ENCODE assay signal across 12 cellular contexts in the genomic region with DNA sequence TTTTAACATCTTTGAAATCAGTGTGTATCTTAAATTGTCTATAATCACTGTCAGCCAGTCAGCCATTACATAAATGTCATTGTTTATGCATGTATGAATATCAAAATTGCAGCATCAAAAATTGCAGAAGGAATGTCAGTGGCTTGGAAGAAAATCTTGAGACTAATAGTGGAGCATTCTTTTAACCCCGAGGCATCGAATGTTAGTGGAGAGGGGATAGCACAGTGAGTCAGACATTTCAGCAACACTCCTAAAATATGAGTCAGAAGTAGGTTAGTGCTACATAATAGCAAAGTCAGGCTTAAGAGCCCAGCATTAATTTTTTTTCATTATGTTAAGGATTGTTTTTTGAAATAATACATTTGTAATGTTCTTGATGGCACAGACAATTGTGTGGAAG. TPM values are rescaled to one million over a fixed set of nuclear protein-coding genes. Genes with fewer than 3 reads are reported as not detected.
DNase-seq lines count a peak whose midpoint lies in the region; ATAC-seq, FAIRE-seq and TF ChIP-seq lines count a peak whose summit lies in the region.
"Had no signal": no experiment of that assay in that cellular context is flagged by ENCODE, and none has a peak within 500 bp of the region (broad histone marks: within the 10 kb centered on the region; RNA-seq: fewer than 3 reads in every experiment).

No MANE protein-coding gene starts in this region.

- TF ChIP-seq POLR2A in endothelial cell of umbilical vein (IDR thresholded peaks at IDR 0.05; ENCODE audit: low read depth, low read length), result no peak

- no peaks in the 10 kb centered on the region for H3K36me3 Mint-ChIP-seq in stimulated activated memory B cell treated with anti-CD40 and anti-IgM and Interleukin-4, amounts not matched to agents 10 μg/mL and 1 μg/mL and 100 μg/mL, for 72 hours
- H3K36me3 Mint-ChIP-seq: activated naive CD4-positive, alpha-beta T cell treated with anti-CD3 and anti-CD28 coated beads, Interleukin-2, amount 50 U/mL, for 24 hours had no signal

- intact Hi-C loops in endothelial cell of umbilical vein (cut with micrococcal nuclease), result loop anchor here (1.0 kb wide), 1 partner anchor 46 kb away; a partner anchor contains a TSS

- BruUV-seq in endothelial cell of umbilical vein (replicated peaks; lab: Mats Ljungman, UMichigan), result no TSS peak

- H3K4me2 ChIP-seq in endothelial cell of umbilical vein (ENCODE audit: insufficient read depth, low read length), result peak overlapping the region; percentile 50

- H3K9me3 ChIP-seq in endothelial cell of umbilical vein (replicated peaks; ENCODE audit: control insufficient read depth, insufficient read depth, low read length), result no peaks in the 10 kb centered on the region
- H3K9me3 ChIP-seq: thoracic aorta had no signal

- dilution Hi-C loops in endothelial cell of umbilical vein (cut with MboI; ENCODE audit: extremely low pct_ligation_motif_present, low sequenced_read_pairs), result no loop called here

- no peaks in the 10 kb centered on the region for H3K9me1 ChIP-seq in endothelial cell of umbilical vein (replicated peaks; ENCODE audit: control insufficient read depth, extremely low read depth, insufficient read depth, low read length)

- ATAC-seq in omental fat pad (ENCODE audit: low FRiP score) (peak; percentile 94), HG03469 (IDR thresholded peaks at IDR 0.05; ENCODE audit: unreplicated experiment) (no peak), HG02759 (IDR thresholded peaks at IDR 0.05; ENCODE audit: unreplicated experiment) (no peak)
- ATAC-seq in stimulated activated memory B cell treated with anti-CD40 and anti-IgM and Interleukin-4, amounts not matched to agents 10 μg/mL and 1 μg/mL and 100 μg/mL, for 72 hours, result no peak
- ATAC-seq: activated CD4-positive, CD25-positive, alpha-beta regulatory T cell treated with anti-CD3 and anti-CD28 coated beads, Interleukin-2, amount 50 U/mL, for 24 hours had no signal

- peak overlapping the region; percentile 33 for H3K27ac ChIP-seq in endothelial cell of umbilical vein (ENCODE audit: insufficient read depth, low read depth, low read length)
- H3K27ac ChIP-seq: thoracic aorta had no signal

- no peak overlapping the region for H3K4me3 Mint-ChIP-seq in stimulated activated memory B cell treated with anti-CD40 and anti-IgM and Interleukin-4, amounts not matched to agents 10 μg/mL and 1 μg/mL and 100 μg/mL, for 72 hours
- H3K4me3 Mint-ChIP-seq: activated naive CD4-positive, alpha-beta T cell treated with anti-CD3 and anti-CD28 coated beads, Interleukin-2, amount 50 U/mL, for 24 hours had no signal

- no peak for DNase-seq in D721Med (ENCODE audit: insufficient read length, low spot score)
- DNase-seq in NCI-H460 (ENCODE audit: extremely low read depth, low read depth), result peak; percentile 69
- DNase-seq in endothelial cell of umbilical vein (ENCODE audit: low read depth, low spot score), result peak; percentile 62
- no peak for DNase-seq in omental fat pad (ENCODE audit: low spot score)
- no peak for DNase-seq in GM19239 (ENCODE audit: insufficient read length, low spot score)
- DNase-seq: KG1 had no signal

- H3K4me1 Mint-ChIP-seq in stimulated activated memory B cell treated with anti-CD40 and anti-IgM and Interleukin-4, amounts not matched to agents 10 μg/mL and 1 μg/mL and 100 μg/mL, for 72 hours, result no peaks in the 10 kb centered on the region
- H3K4me1 Mint-ChIP-seq: activated naive CD4-positive, alpha-beta T cell treated with anti-CD3 and anti-CD28 coated beads, Interleukin-2, amount 50 U/mL, for 24 hours had no signal

- H3K27me3 ChIP-seq in endothelial cell of umbilical vein (ENCODE audit: control insufficient read depth in 2 of 2, insufficient read depth in 2 of 2, low read length in 2 of 2), result no peaks in the 10 kb centered on the region

- no peak overlapping the region for H2AFZ ChIP-seq in endothelial cell of umbilical vein (ENCODE audit: low read depth, low read length)

- no peaks in the 10 kb centered on the region for H3K36me3 ChIP-seq in endothelial cell of umbilical vein (ENCODE audit: control insufficient read depth in 2 of 2, extremely low read depth in 1 of 2, insufficient read depth in 2 of 2, low read length in 2 of 2)
- H3K36me3 ChIP-seq: thoracic aorta had no signal

- H3K4me3 ChIP-seq in endothelial cell of umbilical vein (replicated peaks in 1 of 3; ENCODE audit: insufficient read depth in 1 of 3, low read depth in 1 of 3, low read length in 3 of 3), result no peak overlapping the region
- H3K4me3 ChIP-seq: thoracic aorta had no signal

- FAIRE-seq in D721Med (lab: Jason Lieb, UNC) (peak; percentile 32), endothelial cell of umbilical vein (lab: Jason Lieb, UNC) (peak; percentile 92), GM19239 (lab: Jason Lieb, UNC) (no peak)

- no peaks in the 10 kb centered on the region for H3K27me3 Mint-ChIP-seq in stimulated activated memory B cell treated with anti-CD40 and anti-IgM and Interleukin-4, amounts not matched to agents 10 μg/mL and 1 μg/mL and 100 μg/mL, for 72 hours

- no peaks in the 10 kb centered on the region for H3K9me3 Mint-ChIP-seq in stimulated activated memory B cell treated with anti-CD40 and anti-IgM and Interleukin-4, amounts not matched to agents 10 μg/mL and 1 μg/mL and 100 μg/mL, for 72 hours
- H3K9me3 Mint-ChIP-seq: activated naive CD4-positive, alpha-beta T cell treated with anti-CD3 and anti-CD28 coated beads, Interleukin-2, amount 50 U/mL, for 24 hours had no signal

- POLR2A ChIA-PET in endothelial cell of umbilical vein (lab: Charles Lee), result no interaction called here

- H3K27ac Mint-ChIP-seq in stimulated activated memory B cell treated with anti-CD40 and anti-IgM and Interleukin-4, amounts not matched to agents 10 μg/mL and 1 μg/mL and 100 μg/mL, for 72 hours, result no peak overlapping the region
- H3K27ac Mint-ChIP-seq: activated naive CD4-positive, alpha-beta T cell treated with anti-CD3 and anti-CD28 coated beads, Interleukin-2, amount 50 U/mL, for 24 hours had no signal

- no peaks in the 10 kb centered on the region for H3K79me2 ChIP-seq in endothelial cell of umbilical vein (ENCODE audit: control insufficient read depth, insufficient read depth, low read length)

- H3K9ac ChIP-seq in endothelial cell of umbilical vein (replicated peaks; ENCODE audit: extremely low read depth, insufficient read depth, low read length), result no peak overlapping the region

- no peaks in the 10 kb centered on the region for H4K20me1 ChIP-seq in endothelial cell of umbilical vein (replicated peaks; ENCODE audit: control insufficient read depth, extremely low read depth, insufficient read depth, low read length)

- CTCF ChIA-PET in endothelial cell of umbilical vein (lab: Charles Lee), result interaction anchor here (1.1 kb wide), 1 partner anchor 36 kb away, joined by 5 read pairs; no protein-coding TSS in a partner anchor

- TF ChIP-seq CTCF in D721Med (IDR thresholded peaks at IDR 0.05; ENCODE audit: insufficient read depth, missing control alignments), result no peak
- no peak for TF ChIP-seq CTCF in endothelial cell of umbilical vein (IDR thresholded peaks at IDR 0.05; ENCODE audit: extremely low read depth in 1 of 2, insufficient read depth in 1 of 2, low read depth in 1 of 2, low read length in 2 of 2)
- no peak for TF ChIP-seq CTCF in omental fat pad (IDR thresholded peaks at IDR 0.05)

- H3K4me1 ChIP-seq in endothelial cell of umbilical vein (ENCODE audit: control insufficient read depth, extremely low read depth, insufficient read depth, low read length), result peaks cover 9% of the 10 kb centered on the region

TF ChIP-seq in endothelial cell of umbilical vein, 7 proteins besides CTCF, POLR2A, EP300 and RAD21:
- TF ChIP-seq MYC (IDR thresholded peaks at IDR 0.05; ENCODE audit: low read depth, low read length), result no peak
- TF ChIP-seq JUN (IDR thresholded peaks at IDR 0.05; ENCODE audit: borderline replicate concordance, insufficient read depth, insufficient read length, low read depth), result peak; percentile 77
- TF ChIP-seq, protein P1, sequence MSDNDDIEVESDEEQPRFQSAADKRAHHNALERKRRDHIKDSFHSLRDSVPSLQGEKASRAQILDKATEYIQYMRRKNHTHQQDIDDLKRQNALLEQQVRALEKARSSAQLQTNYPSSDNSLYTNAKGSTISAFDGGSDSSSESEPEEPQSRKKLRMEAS (IDR thresholded peaks at IDR 0.05; ENCODE audit: insufficient read depth, insufficient read length), result no peak
- TF ChIP-seq GATA2 (IDR thresholded peaks at IDR 0.05; ENCODE audit: insufficient read depth, insufficient read length, low read depth, low read length), result no peak
- peak; percentile 91 for TF ChIP-seq FOS (IDR thresholded peaks at IDR 0.05; ENCODE audit: borderline replicate concordance, insufficient read depth, low read length)
- no peak for TF ChIP-seq POLR2AphosphoS5 (IDR thresholded peaks at IDR 0.05; ENCODE audit: insufficient read depth, low read depth, low read length)

RNA-seq across cellular contexts. Expression of a gene that starts 45.5 kb away (rescaled TPM):
- total RNA-seq in NCI-H460 (2014; rRNA removed; shearing (Covaris generic)), result 230 and 245 TPM in 2 replicates
- polyA plus RNA-seq in NCI-H460 (2014; cell fraction: nucleus; rRNA removed), result 121 and 150 TPM in 2 replicates
- total RNA-seq in endothelial cell of umbilical vein, result 199 and 219 TPM in 2 replicates
- 161 and 196 TPM in 2 replicates for polyA plus RNA-seq in endothelial cell of umbilical vein
- polyA plus RNA-seq in endothelial cell of umbilical vein (2011; cell fraction: cytosol; rRNA removed), result 298 and 430 TPM in 2 replicates
- polyA plus RNA-seq in endothelial cell of umbilical vein (2011; cell fraction: nucleus; rRNA removed), result 106 and 139 TPM in 2 replicates
- polyA plus RNA-seq in endothelial cell of umbilical vein (2012), result 195 and 332 TPM in 2 replicates
- polyA minus RNA-seq in endothelial cell of umbilical vein, result 34.8 and 53.7 TPM in 2 replicates
- 46.9 TPM for polyA minus RNA-seq in endothelial cell of umbilical vein (2011; cell fraction: cytosol; rRNA and poly(A)+ RNA removed)
- 17.9 and 26.9 TPM in 2 replicates for polyA minus RNA-seq in endothelial cell of umbilical vein (2011; cell fraction: nucleus; rRNA and poly(A)+ RNA removed)
- total RNA-seq in omental fat pad, result 10 to 100 TPM; 26.3 to 53.7 (median 42.5) TPM

Comparison
In these comparisons a context has a peak if more than half of its experiments do, and no peak if none do; other contexts are left out.
1. DNase-seq: peak in NCI-H460 (single experiment) and endothelial cell of umbilical vein (single experiment); none in D721Med (single experiment), omental fat pad (single experiment) and GM19239 (single experiment).